Comparison of ENCODE assay signal across 1 cellular context in the genomic region with DNA sequence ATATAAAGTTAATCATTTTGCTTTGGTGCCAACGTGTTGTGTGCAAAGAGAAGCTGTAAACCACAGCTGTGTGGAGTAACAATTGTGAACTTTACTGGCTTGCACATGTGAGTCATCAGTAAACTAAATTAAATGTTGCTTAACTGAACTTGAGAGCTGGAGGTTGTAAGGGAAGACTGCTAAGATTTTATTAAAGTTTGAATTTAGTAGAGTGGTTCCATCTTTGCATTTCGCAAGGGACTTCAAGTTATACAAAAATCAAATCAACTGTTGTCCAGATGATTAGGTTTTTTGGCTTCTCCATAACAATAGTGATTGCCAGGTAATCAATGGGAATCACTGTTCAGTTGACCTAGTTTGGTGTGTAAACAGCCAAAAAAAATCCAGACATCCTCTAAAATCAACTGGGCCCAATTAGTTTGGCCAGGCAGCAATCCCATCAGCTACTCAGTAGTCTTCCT.
TF ChIP-seq lines count a peak whose summit lies in the region.

No MANE protein-coding gene starts in this region.

TF ChIP-seq in GM23338, 12 proteins besides CTCF, POLR2A, EP300 and RAD21 (continued from another document):
- TF ChIP-seq, protein P1, sequence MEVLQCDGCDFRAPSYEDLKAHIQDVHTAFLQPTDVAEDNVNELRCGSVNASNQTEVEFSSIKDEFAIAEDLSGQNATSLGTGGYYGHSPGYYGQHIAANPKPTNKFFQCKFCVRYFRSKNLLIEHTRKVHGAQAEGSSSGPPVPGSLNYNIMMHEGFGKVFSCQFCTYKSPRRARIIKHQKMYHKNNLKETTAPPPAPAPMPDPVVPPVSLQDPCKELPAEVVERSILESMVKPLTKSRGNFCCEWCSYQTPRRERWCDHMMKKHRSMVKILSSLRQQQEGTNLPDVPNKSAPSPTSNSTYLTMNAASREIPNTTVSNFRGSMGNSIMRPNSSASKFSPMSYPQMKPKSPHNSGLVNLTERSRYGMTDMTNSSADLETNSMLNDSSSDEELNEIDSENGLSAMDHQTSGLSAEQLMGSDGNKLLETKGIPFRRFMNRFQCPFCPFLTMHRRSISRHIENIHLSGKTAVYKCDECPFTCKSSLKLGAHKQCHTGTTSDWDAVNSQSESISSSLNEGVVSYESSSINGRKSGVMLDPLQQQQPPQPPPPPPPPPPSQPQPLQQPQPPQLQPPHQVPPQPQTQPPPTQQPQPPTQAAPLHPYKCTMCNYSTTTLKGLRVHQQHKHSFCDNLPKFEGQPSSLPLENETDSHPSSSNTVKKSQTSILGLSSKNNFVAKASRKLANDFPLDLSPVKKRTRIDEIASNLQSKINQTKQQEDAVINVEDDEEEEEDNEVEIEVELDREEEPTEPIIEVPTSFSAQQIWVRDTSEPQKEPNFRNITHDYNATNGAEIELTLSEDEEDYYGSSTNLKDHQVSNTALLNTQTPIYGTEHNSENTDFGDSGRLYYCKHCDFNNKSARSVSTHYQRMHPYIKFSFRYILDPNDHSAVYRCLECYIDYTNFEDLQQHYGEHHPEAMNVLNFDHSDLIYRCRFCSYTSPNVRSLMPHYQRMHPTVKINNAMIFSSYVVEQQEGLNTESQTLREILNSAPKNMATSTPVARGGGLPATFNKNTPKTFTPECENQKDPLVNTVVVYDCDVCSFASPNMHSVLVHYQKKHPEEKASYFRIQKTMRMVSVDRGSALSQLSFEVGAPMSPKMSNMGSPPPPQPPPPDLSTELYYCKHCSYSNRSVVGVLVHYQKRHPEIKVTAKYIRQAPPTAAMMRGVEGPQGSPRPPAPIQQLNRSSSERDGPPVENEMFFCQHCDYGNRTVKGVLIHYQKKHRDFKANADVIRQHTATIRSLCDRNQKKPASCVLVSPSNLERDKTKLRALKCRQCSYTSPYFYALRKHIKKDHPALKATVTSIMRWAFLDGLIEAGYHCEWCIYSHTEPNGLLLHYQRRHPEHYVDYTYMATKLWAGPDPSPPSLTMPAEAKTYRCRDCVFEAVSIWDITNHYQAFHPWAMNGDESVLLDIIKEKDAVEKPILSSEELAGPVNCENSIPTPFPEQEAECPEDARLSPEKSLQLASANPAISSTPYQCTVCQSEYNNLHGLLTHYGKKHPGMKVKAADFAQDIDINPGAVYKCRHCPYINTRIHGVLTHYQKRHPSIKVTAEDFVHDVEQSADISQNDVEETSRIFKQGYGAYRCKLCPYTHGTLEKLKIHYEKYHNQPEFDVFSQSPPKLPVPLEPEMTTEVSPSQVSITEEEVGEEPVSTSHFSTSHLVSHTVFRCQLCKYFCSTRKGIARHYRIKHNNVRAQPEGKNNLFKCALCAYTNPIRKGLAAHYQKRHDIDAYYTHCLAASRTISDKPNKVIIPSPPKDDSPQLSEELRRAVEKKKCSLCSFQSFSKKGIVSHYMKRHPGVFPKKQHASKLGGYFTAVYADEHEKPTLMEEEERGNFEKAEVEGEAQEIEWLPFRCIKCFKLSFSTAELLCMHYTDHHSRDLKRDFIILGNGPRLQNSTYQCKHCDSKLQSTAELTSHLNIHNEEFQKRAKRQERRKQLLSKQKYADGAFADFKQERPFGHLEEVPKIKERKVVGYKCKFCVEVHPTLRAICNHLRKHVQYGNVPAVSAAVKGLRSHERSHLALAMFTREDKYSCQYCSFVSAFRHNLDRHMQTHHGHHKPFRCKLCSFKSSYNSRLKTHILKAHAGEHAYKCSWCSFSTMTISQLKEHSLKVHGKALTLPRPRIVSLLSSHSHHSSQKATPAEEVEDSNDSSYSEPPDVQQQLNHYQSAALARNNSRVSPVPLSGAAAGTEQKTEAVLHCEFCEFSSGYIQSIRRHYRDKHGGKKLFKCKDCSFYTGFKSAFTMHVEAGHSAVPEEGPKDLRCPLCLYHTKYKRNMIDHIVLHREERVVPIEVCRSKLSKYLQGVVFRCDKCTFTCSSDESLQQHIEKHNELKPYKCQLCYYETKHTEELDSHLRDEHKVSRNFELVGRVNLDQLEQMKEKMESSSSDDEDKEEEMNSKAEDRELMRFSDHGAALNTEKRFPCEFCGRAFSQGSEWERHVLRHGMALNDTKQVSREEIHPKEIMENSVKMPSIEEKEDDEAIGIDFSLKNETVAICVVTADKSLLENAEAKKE (CRISPR knock-in tag; IDR thresholded peaks at IDR 0.05) = no peak
- no peak for TF ChIP-seq ETS1 (IDR thresholded peaks at IDR 0.05)
